Comparison of ENCODE assay signal across 8 cellular contexts in the genomic region with DNA sequence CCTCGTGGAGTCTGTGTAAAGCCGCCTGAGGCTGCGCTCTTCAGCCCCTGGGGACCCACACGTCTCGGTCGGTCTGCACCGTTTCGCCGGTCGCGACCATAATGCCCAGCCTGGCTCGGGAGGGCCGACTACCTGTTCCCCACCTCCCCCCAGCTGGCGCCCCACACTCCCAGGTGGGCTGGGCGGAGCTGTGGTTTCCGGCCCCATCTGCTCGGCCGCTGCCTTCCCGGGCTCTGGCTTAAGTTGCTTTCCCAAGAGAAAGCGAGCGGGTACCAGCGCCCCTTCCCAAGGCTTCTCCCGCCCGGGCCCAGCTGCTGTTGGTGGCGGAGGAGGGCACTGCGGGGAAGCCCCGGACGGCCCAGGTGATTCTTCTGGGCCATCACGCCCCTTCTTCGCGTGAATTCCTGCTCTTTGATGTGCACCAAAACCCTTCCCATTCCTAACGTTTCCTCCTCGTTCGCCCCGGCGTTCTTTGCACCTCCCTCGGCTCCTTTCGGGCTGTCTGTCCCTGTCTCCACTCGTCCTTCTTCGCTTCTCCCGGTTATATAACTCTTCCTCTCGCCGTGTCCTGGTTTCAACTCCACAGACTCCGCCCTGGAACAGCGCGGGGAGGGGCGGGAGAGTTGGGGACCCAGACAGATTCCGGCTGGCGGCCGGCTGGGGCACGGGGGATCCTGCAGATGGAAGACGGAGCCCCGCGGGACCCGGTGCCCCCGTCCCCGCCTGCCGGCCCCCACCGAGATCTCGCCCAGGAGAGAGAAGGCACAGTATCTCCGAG. TPM values are rescaled to one million over a fixed set of nuclear protein-coding genes. Genes with fewer than 3 reads are reported as not detected.
A peak's percentile ranks its signal among the peaks of the same experiment; 100 is the strongest.
DNase-seq lines count a peak whose midpoint lies in the region; ATAC-seq and TF ChIP-seq lines count a peak whose summit lies in the region.

No MANE protein-coding gene starts in this region.

- no peaks in the 10 kb centered on the region for H3K9me3 ChIP-seq in PC-9 (ENCODE audit: insufficient read depth, low read depth)

- H4K20me1 ChIP-seq in PC-9 (ENCODE audit: insufficient read depth): no peaks in the 10 kb centered on the region

- H3K4me1 Mint-ChIP-seq in MCF 10A (ENCODE audit: insufficient read depth, unreplicated experiment): peaks cover 51% of the 10 kb centered on the region
- peaks cover 51% of the 10 kb centered on the region in 2 donors for H3K4me1 Mint-ChIP-seq in immature natural killer cell

- H3K36me3 ChIP-seq in PC-9 (ENCODE audit: low read depth): no peaks in the 10 kb centered on the region

- POLR2A ChIA-PET in PC-9 (lab: Charles Lee; ENCODE audit: unreplicated experiment): interaction anchor here (0.5 to 1.1 kb wide), 4 partner anchors 9 to 1013 kb away, joined by 3 to 10 read pairs (median 4); no protein-coding TSS in a partner anchor
- POLR2A ChIA-PET in MCF 10A (lab: Yijun Ruan, JAX): interaction anchor here (0.6 to 6.6 kb wide), 19 partner anchors 8 to 990 kb away, joined by 3 to 97 read pairs (median 5); partner anchors contain the start of genes CYB5D1, MPDU1, NAA38 and SLC16A13

- H3F3A ChIP-seq in PC-9 (ENCODE audit: insufficient read depth, low read depth): peaks cover 26% of the 10 kb centered on the region; the same call in 1 of the 2 replicates

- H3K9me3 Mint-ChIP-seq in MCF 10A (ENCODE audit: unreplicated experiment) (no peaks in the 10 kb centered on the region), immature natural killer cell (no peaks in the 10 kb centered on the region)

- TF ChIP-seq CTCF in GM12875 (IDR thresholded peaks at IDR 0.05; ENCODE audit: borderline replicate concordance, insufficient read depth, low read depth, low read length) (no peak), PC-9 (conservative IDR thresholded peaks at IDR 0.05) (no peak), MCF 10A (IDR thresholded peaks at IDR 0.05; ENCODE audit: unreplicated experiment) (no peak)

- peak overlapping the region; percentile 75 for H2AFZ ChIP-seq in PC-9

- intact Hi-C loops in PC-9 (cut with micrococcal nuclease; ENCODE audit: unreplicated experiment): loop anchor here (1.0 to 5.0 kb wide), 5 partner anchors 8 to 434 kb away; partner anchors contain the start of genes CHD3, NAA38, TMEM256 and TP53
- intact Hi-C loops in MCF 10A (cut with micrococcal nuclease): loop anchor here (1.0 to 2.0 kb wide), 2 partner anchors 8 to 51 kb away; no protein-coding TSS in a partner anchor

- H3K4me2 ChIP-seq in PC-9: peak overlapping the region; percentile 88

- no peaks in the 10 kb centered on the region for H3K79me2 ChIP-seq in PC-9 (ENCODE audit: low read depth)

- peak overlapping the region; percentile 68 for H3K4me3 ChIP-seq in GM12875 (ENCODE audit: low read depth, low read length)
- H3K4me3 ChIP-seq in PC-9: peak overlapping the region; percentile 82
- peak overlapping the region; percentile 78 for H3K4me3 ChIP-seq in skeletal muscle cell (ENCODE audit: low read depth, low read length)

- peak; percentile 39 for DNase-seq in A172 (ENCODE audit: low spot score)
- DNase-seq in PC-9: peak in 1 of 2 experiments; percentile 77
- peak; percentile 67 for DNase-seq in MCF 10A (ENCODE audit: unreplicated experiment)
- DNase-seq in immature natural killer cell: no peak
- DNase-seq in skeletal muscle cell (ENCODE audit: low read depth): no peak
- DNase-seq in COLO829 (ENCODE audit: low spot score): no peak

- H3K27me3 ChIP-seq in PC-9 (ENCODE audit: insufficient read depth, low read depth): no peaks in the 10 kb centered on the region

- H3K27ac ChIP-seq in PC-9: peak overlapping the region; percentile 63

- H3K36me3 Mint-ChIP-seq in MCF 10A (ENCODE audit: insufficient read depth, unreplicated experiment) (peaks cover 17% of the 10 kb centered on the region), immature natural killer cell (no peaks in the 10 kb centered on the region)

- BruUV-seq in PC-9 (replicated peaks; lab: Mats Ljungman, UMichigan) (TSS peak; percentile 44), MCF 10A (replicated peaks; lab: Mats Ljungman, UMichigan) (TSS peak; percentile 52)

- CTCF ChIA-PET in PC-9 (lab: Charles Lee) (interaction anchor here (0.7 to 1.6 kb wide), 2 partner anchors 21 to 26 kb away, joined by 6 to 12 read pairs; partner anchors contain the start of genes CYB5D1 and NAA38), MCF 10A (lab: Yijun Ruan, JAX) (interaction anchor here (0.5 to 3.6 kb wide), 12 partner anchors 9 to 99 kb away, joined by 3 to 17 read pairs (median 5); no protein-coding TSS in a partner anchor)

- peak; percentile 26 for ATAC-seq in HG03135 (IDR thresholded peaks at IDR 0.05; ENCODE audit: unreplicated experiment)

- H3K9me2 ChIP-seq in PC-9 (ENCODE audit: insufficient read depth): no peaks in the 10 kb centered on the region

- H3K4me3 Mint-ChIP-seq in MCF 10A (ENCODE audit: unreplicated experiment): peak overlapping the region; percentile 89
- H3K4me3 Mint-ChIP-seq in immature natural killer cell: peak overlapping the region; percentile 83 to 99 (median 90)

- peak overlapping the region; percentile 99 for H3K27ac Mint-ChIP-seq in MCF 10A (ENCODE audit: low read depth, unreplicated experiment)
- H3K27ac Mint-ChIP-seq in immature natural killer cell: peak overlapping the region; percentile 48 to 99 (median 94)

- H3K4me1 ChIP-seq in PC-9 (replicated peaks; ENCODE audit: insufficient read depth): peaks cover 19% of the 10 kb centered on the region

- H3K27me3 Mint-ChIP-seq in MCF 10A (ENCODE audit: insufficient read depth, unreplicated experiment) (no peaks in the 10 kb centered on the region), immature natural killer cell (ENCODE audit: low read depth in 3 of 3) (peaks cover 12 to 41% (median 15%) of the 10 kb centered on the region in 3 donors)

RNA-seq across cellular contexts. Expression of gene KDM6B, which starts 2.0 kb away (rescaled TPM):
- 0.16 and 0.93 TPM in 2 replicates for total RNA-seq in A172 (2014; rRNA removed; shearing (Covaris generic))
- 41.3 and 41.8 TPM in 2 replicates for total RNA-seq in PC-9 (2021)
- 37.9 and 39.8 TPM in 2 replicates for total RNA-seq in MCF 10A (2022)
- under 1 TPM in 2 of 3 donors, not detected in 1; 0.03 to 0.40 TPM for polyA plus RNA-seq in immature natural killer cell

RNA-seq across cellular contexts. Expression of gene TMEM88, which starts 18.9 kb away (rescaled TPM):
- not detected in 2 replicates for total RNA-seq in A172 (2014; rRNA removed; shearing (Covaris generic))
- total RNA-seq in PC-9 (2021) (3.1 and 3.4 TPM in 2 replicates), MCF 10A (2022) (3.5 and 4.4 TPM in 2 replicates)
- polyA plus RNA-seq in immature natural killer cell: not detected

RNA-seq across cellular contexts. Expression of gene NAA38, which starts 21.4 kb away (rescaled TPM):
- 200 and 243 TPM in 2 replicates for total RNA-seq in A172 (2014; rRNA removed; shearing (Covaris generic))
- total RNA-seq in PC-9 (2021): 159 and 176 TPM in 2 replicates
- 70.2 and 83.4 TPM in 2 replicates for total RNA-seq in MCF 10A (2022)
- 100 to 1,000 TPM; 131 to 346 (median 177) TPM for polyA plus RNA-seq in immature natural killer cell

RNA-seq across cellular contexts. Expression of gene CYB5D1, which starts 21.8 kb away (rescaled TPM):
- 15.7 and 18.4 TPM in 2 replicates for total RNA-seq in A172 (2014; rRNA removed; shearing (Covaris generic))
- 14.3 and 22.0 TPM in 2 replicates for total RNA-seq in PC-9 (2021)
- total RNA-seq in MCF 10A (2022): 23.1 and 23.2 TPM in 2 replicates
- polyA plus RNA-seq in immature natural killer cell: 1 to 10 TPM in 2 of 3 donors, not detected in 1; 2.9 to 3.7 TPM

RNA-seq across cellular contexts. Expression of gene CHD3, which starts 52.6 kb away (rescaled TPM):
- 89.2 and 104 TPM in 2 replicates for total RNA-seq in A172 (2014; rRNA removed; shearing (Covaris generic))
- total RNA-seq in PC-9 (2021): 197 and 219 TPM in 2 replicates
- 78.5 and 87.1 TPM in 2 replicates for total RNA-seq in MCF 10A (2022)
- polyA plus RNA-seq in immature natural killer cell: 10 to 100 TPM in 1 of 3 donors, 1 to 10 TPM in 1, under 1 TPM in 1; 0.72 to 19.6 (median 3.5) TPM

Comparison
In these comparisons a context has a peak if more than half of its experiments do, and no peak if none do; other contexts are left out.
1. DNase-seq: peak in A172 (single experiment) and MCF 10A (single experiment); none in immature natural killer cell (0 of 3), skeletal muscle cell (single experiment) and COLO829 (single experiment).
2. RNA of gene KDM6B, which starts 2.0 kb away (total RNA-seq): 41.3 to 41.8 TPM in PC-9 and 37.9 to 39.8 TPM in MCF 10A; 0.16 to 0.93 TPM in A172; every median in the first group is over 10 times any median in the second.
3. Peak in every context shown above with its lines, with median percentiles within 50 percentile points of each other: H3K4me3 ChIP-seq.